Comparison of ENCODE assay signal across 9 cellular contexts in the genomic region with DNA sequence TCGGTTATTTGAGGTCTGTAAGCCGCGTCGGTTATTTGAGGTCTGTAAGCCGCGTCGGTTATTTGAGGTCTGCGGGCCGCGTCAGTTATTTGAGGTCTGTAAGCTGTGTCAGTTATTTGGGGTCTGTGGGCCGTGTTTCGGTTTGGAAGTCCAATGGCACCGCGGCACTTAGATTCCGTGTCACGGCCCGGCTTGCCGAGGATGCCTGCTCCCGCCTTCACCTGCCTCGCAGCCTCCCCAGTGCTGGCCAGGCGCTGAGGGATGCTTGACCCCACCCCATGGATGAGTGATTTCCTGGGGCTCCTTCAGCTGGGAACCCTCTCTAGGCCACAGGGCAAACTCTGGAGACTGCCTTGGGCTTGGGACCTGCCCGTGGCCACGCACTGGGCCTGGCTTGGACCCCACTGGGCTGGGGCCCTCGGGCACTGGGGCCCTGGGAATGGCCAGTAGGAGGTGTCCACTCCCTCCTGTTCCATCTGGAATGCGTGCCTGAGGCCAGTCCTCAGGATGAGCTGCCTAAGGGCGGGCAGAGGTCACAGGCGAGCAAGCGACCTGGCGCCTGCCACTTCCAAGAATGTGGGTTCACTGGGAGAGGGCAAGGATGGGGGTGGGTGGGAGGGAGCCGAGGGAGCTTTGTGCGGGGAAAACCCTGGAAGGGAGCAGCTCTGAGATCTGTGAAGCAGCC. TPM values are rescaled to one million over a fixed set of nuclear protein-coding genes. Genes with fewer than 3 reads are reported as not detected.
"Had no signal": no experiment of that assay in that cellular context is flagged by ENCODE, and none has a peak within 500 bp of the region (broad histone marks: within the 10 kb centered on the region; RNA-seq: fewer than 3 reads in every experiment).

No MANE protein-coding gene starts in this region.

- H3K4me3 Mint-ChIP-seq: H9 had no signal

- DNase-seq: GM23248, GOT3, H9, HCEC 1CT, KG1 had no signal

- H3K4me3 ChIP-seq: GM23248, K562 had no signal

- H3K27ac ChIP-seq: GM23248 had no signal

- FAIRE-seq: H54, HepG2, K562 had no signal

- H2AFZ ChIP-seq: GM23248 had no signal

- H3K9ac ChIP-seq: GM23248 had no signal

- ATAC-seq: HepG2, K562 had no signal

- H3K4me1 Mint-ChIP-seq: H9 had no signal

RNA-seq across cellular contexts. Expression of a gene that starts 25.6 kb away (rescaled TPM):
- total RNA-seq: GM23248, HepG2, HT1080, K562 had no signal
- polyA plus RNA-seq: GM23248, HepG2, K562 had no signal

RNA-seq across cellular contexts. Expression of a gene that starts 46.7 kb away (rescaled TPM):
- total RNA-seq: HepG2, HT1080 had no signal
